Comparison of ENCODE assay signal across 2 cellular contexts in the genomic region with DNA sequence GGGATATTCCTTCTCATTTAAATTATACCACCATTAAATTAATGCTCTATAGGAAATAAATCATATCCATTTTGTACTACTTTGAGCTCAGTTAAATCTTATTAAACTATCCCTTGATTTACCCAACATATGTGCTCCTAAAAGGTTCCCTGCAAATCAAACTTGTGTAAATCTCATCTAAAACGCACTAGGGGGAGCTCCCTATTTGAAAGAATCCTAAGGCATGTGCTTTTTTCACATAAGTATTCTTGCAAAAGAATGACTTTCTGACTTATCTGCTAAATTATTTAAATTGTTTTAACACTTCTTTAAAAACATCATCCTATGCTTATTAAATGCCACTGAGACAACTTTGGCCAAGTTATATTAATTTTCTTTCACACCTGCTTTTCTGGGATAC.
TF ChIP-seq lines count a peak whose summit lies in the region.

No MANE protein-coding gene starts in this region.

TF ChIP-seq in HCT116, 20 proteins besides CTCF, POLR2A, EP300 and RAD21 (continued from another document):
- TF ChIP-seq, protein P1, sequence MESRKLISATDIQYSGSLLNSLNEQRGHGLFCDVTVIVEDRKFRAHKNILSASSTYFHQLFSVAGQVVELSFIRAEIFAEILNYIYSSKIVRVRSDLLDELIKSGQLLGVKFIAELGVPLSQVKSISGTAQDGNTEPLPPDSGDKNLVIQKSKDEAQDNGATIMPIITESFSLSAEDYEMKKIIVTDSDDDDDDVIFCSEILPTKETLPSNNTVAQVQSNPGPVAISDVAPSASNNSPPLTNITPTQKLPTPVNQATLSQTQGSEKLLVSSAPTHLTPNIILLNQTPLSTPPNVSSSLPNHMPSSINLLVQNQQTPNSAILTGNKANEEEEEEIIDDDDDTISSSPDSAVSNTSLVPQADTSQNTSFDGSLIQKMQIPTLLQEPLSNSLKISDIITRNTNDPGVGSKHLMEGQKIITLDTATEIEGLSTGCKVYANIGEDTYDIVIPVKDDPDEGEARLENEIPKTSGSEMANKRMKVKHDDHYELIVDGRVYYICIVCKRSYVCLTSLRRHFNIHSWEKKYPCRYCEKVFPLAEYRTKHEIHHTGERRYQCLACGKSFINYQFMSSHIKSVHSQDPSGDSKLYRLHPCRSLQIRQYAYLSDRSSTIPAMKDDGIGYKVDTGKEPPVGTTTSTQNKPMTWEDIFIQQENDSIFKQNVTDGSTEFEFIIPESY (IDR thresholded peaks at IDR 0.05; ENCODE audit: extremely low read depth, insufficient replicate concordance, low read length), result no peak
- TF ChIP-seq ELF1 (IDR thresholded peaks at IDR 0.05; ENCODE audit: borderline replicate concordance, low read depth), result no peak

TF ChIP-seq in WTC11, 78 proteins besides CTCF, POLR2A, EP300 and RAD21 (continued from another document):
- TF ChIP-seq FOXP1 (CRISPR knock-in tag; IDR thresholded peaks at IDR 0.05; ENCODE audit: borderline replicate concordance) (no peak), NFATC4 (CRISPR knock-in tag; IDR thresholded peaks at IDR 0.05) (no peak)
- TF ChIP-seq, protein P2, sequence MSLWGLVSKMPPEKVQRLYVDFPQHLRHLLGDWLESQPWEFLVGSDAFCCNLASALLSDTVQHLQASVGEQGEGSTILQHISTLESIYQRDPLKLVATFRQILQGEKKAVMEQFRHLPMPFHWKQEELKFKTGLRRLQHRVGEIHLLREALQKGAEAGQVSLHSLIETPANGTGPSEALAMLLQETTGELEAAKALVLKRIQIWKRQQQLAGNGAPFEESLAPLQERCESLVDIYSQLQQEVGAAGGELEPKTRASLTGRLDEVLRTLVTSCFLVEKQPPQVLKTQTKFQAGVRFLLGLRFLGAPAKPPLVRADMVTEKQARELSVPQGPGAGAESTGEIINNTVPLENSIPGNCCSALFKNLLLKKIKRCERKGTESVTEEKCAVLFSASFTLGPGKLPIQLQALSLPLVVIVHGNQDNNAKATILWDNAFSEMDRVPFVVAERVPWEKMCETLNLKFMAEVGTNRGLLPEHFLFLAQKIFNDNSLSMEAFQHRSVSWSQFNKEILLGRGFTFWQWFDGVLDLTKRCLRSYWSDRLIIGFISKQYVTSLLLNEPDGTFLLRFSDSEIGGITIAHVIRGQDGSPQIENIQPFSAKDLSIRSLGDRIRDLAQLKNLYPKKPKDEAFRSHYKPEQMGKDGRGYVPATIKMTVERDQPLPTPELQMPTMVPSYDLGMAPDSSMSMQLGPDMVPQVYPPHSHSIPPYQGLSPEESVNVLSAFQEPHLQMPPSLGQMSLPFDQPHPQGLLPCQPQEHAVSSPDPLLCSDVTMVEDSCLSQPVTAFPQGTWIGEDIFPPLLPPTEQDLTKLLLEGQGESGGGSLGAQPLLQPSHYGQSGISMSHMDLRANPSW (CRISPR knock-in tag; conservative IDR thresholded peaks at IDR 0.05; ENCODE audit: low read depth), result no peak
